Comparison of ENCODE assay signal across 1 cellular context in the genomic region with DNA sequence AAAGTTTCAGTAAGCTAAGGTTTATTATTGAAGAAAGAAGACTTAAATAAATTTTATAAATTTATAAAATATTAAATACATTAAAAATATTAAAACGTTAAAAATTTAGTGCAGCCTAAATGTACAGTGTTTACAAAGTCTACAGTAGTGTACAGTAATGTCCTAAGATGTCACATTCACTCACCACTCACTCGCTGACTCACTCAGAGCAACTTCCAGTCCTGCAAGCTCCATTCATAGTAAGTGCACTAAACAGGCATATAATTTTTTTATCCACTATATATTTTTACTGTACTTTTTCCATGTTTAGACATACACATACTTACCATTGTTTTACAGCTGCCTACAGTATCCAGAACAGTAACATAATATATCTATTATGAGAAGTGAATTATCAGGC.
A peak's percentile ranks its signal among the peaks of the same experiment; 100 is the strongest.
TF ChIP-seq lines count a peak whose summit lies in the region.

No MANE protein-coding gene starts in this region.

TF ChIP-seq in IMR-90, 13 proteins besides CTCF, POLR2A, EP300 and RAD21 (continued from another document):
- 0 out of 2 replicates have a peak, but pooled peaks have one; percentile 24 for TF ChIP-seq FOS (IDR thresholded peaks at IDR 0.05; ENCODE audit: low read depth, low read length)
